ENCODE assay signal across 8 cellular contexts in the genomic region with DNA sequence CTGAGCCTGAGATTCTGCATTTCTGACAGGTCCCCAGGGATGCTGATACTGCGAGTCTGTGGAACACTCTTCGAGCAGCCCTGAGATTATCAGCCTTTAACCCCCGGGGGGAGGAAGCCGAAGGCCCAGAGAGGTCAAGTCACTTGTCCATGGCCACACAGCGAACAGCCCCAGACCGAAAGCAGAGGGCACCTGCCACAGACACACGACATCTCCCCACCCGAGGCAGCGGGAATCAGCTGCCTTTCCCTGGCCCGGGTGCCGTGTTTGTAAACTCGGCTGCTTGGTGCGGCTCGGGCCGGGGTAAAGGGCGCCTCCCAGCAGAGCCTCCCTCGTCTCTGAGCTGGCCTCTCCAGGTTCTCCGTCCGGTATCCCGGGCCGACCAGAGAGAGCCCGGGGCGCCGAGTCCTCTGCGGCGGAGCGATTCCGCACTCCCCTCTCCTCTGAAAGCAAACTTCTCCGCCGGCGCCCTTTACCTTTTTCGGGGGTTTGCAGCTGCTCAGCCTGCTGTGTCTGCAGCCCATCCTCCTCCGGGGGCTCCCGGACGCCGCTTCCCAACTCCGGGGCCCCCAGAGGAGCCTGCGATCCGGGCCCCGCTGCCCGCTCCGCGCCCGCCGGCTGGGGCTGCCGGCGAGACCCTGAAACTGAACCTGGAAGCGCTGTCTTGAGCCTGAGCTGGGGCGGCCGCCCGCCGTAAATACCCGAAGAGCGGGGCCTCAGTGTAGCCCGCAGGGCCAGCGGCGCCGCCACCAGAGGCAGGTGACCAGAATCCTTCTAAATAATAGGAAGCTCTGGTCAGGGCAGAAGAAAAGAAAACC.
DNase-seq lines count a peak whose midpoint lies in the region; ATAC-seq lines count a peak whose summit lies in the region.

A gene with protein sequence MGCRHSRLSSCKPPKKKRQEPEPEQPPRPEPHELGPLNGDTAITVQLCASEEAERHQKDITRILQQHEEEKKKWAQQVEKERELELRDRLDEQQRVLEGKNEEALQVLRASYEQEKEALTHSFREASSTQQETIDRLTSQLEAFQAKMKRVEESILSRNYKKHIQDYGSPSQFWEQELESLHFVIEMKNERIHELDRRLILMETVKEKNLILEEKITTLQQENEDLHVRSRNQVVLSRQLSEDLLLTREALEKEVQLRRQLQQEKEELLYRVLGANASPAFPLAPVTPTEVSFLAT (minus strand): TSS at position 646 of the 818 bp plus-strand sequence. CDS start 122 bp downstream, at position 524.

- H3K4me1 ChIP-seq in endocrine pancreas (ENCODE audit: control insufficient read depth, insufficient read depth, low read length): no peaks in the 10 kb centered on the region

- peaks cover 17% of the 10 kb centered on the region for H3K36me3 Mint-ChIP-seq in memory B cell
- H3K36me3 Mint-ChIP-seq in stimulated activated memory B cell treated with anti-CD40 and anti-IgM and Interleukin-4, amounts not matched to agents 10 μg/mL and 1 μg/mL and 100 μg/mL, for 72 hours: peaks cover 24% of the 10 kb centered on the region

- DNase-seq in Ammon's horn (ENCODE audit: low spot score) (peak; percentile 54), NCI-H510A treated with DMSO at 0.1 percent for 48 hours (lab: John Stamatoyannopoulos, UW) (peak; percentile 61), memory B cell (ENCODE audit: low spot score in 2 of 2) (peak; percentile 36 to 62)
- DNase-seq in activated CD4-positive, alpha-beta T cell treated with anti-CD3 and anti-CD28 coated beads, Interleukin-2, amount 50 U/mL, for 48 hours: peak; percentile 65 to 70

- peak within 1 kb of the TSS; percentile 65 for H3K27ac Mint-ChIP-seq in memory B cell
- H3K27ac Mint-ChIP-seq in stimulated activated memory B cell treated with anti-CD40 and anti-IgM and Interleukin-4, amounts not matched to agents 10 μg/mL and 1 μg/mL and 100 μg/mL, for 72 hours: peak within 1 kb of the TSS; percentile 96

- peak within 1 kb of the TSS; percentile 77 for H3K4me3 Mint-ChIP-seq in memory B cell
- peak within 1 kb of the TSS; percentile 78 for H3K4me3 Mint-ChIP-seq in stimulated activated memory B cell treated with anti-CD40 and anti-IgM and Interleukin-4, amounts not matched to agents 10 μg/mL and 1 μg/mL and 100 μg/mL, for 72 hours

- H3K9ac ChIP-seq in endocrine pancreas (ENCODE audit: control insufficient read depth, insufficient read depth, low read length): no peak within 1 kb of the TSS

- H3K4me1 Mint-ChIP-seq in memory B cell: peaks cover 53% of the 10 kb centered on the region
- peaks cover 67% of the 10 kb centered on the region for H3K4me1 Mint-ChIP-seq in stimulated activated memory B cell treated with anti-CD40 and anti-IgM and Interleukin-4, amounts not matched to agents 10 μg/mL and 1 μg/mL and 100 μg/mL, for 72 hours

- no peaks in the 10 kb centered on the region for H3K27me3 Mint-ChIP-seq in memory B cell
- no peaks in the 10 kb centered on the region for H3K27me3 Mint-ChIP-seq in stimulated activated memory B cell treated with anti-CD40 and anti-IgM and Interleukin-4, amounts not matched to agents 10 μg/mL and 1 μg/mL and 100 μg/mL, for 72 hours

- no peaks in the 10 kb centered on the region for H3K27me3 ChIP-seq in endocrine pancreas (ENCODE audit: control insufficient read depth, insufficient read depth, low read length)

- ATAC-seq in GM18861 (IDR thresholded peaks at IDR 0.05; ENCODE audit: unreplicated experiment): peak; percentile 48
- ATAC-seq in HG03045 (IDR thresholded peaks at IDR 0.05; ENCODE audit: unreplicated experiment): peak; percentile 81
- ATAC-seq in memory B cell (ENCODE audit: low read depth): peak; percentile 57
- ATAC-seq in stimulated activated memory B cell treated with anti-CD40 and anti-IgM and Interleukin-4, amounts not matched to agents 10 μg/mL and 1 μg/mL and 100 μg/mL, for 72 hours: peak; percentile 81

- peak within 1 kb of the TSS; percentile 50 for H3K4me3 ChIP-seq in endocrine pancreas (ENCODE audit: control insufficient read depth, insufficient read depth, low read length)

- H3K9me3 Mint-ChIP-seq in memory B cell: no peaks in the 10 kb centered on the region
- no peaks in the 10 kb centered on the region for H3K9me3 Mint-ChIP-seq in stimulated activated memory B cell treated with anti-CD40 and anti-IgM and Interleukin-4, amounts not matched to agents 10 μg/mL and 1 μg/mL and 100 μg/mL, for 72 hours

- no peaks in the 10 kb centered on the region for H3K36me3 ChIP-seq in endocrine pancreas (ENCODE audit: control insufficient read depth, insufficient read depth, low read length)

- no peaks in the 10 kb centered on the region for H3K9me3 ChIP-seq in endocrine pancreas (ENCODE audit: control insufficient read depth, low read length)

Comparison
In these comparisons a context has a peak if more than half of its experiments do, and no peak if none do; other contexts are left out.
1. Peak in every context shown above with its lines: DNase-seq, ATAC-seq and H3K4me3 ChIP-seq.